8 cellular contexts compared by ENCODE assay signal in genomic region chr7:4642468-4643203, GRCh38. TPM values are rescaled to one million over a fixed set of nuclear protein-coding genes. Genes with fewer than 3 reads are reported as not detected.
DNase-seq lines count a peak whose midpoint lies in the region; ATAC-seq and TF ChIP-seq lines count a peak whose summit lies in the region.

No MANE protein-coding gene starts in this region.

- H2AFZ ChIP-seq in OCI-LY1 (ENCODE audit: low read length) (peak overlapping the region; percentile 91), osteoblast (ENCODE audit: low read length) (peak overlapping the region; percentile 87)

- H3K4me1 ChIP-seq in OCI-LY1 (ENCODE audit: insufficient read depth, low read length, severe bottlenecking) (peaks cover 10% of the 10 kb centered on the region), endocrine pancreas (ENCODE audit: control insufficient read depth, insufficient read depth, low read length) (no peaks in the 10 kb centered on the region), osteoblast (ENCODE audit: insufficient read depth, low read length) (peaks cover 5% of the 10 kb centered on the region)

- TF ChIP-seq CTCF in OCI-LY1 (IDR thresholded peaks at IDR 0.05; ENCODE audit: low read length) (no peak), osteoblast (IDR thresholded peaks at IDR 0.05; ENCODE audit: extremely low read depth, low read depth, low read length) (no peak)

- H3K36me3 ChIP-seq in OCI-LY1 (ENCODE audit: insufficient read depth, low read length): no peaks in the 10 kb centered on the region
- no peaks in the 10 kb centered on the region for H3K36me3 ChIP-seq in endocrine pancreas (ENCODE audit: control insufficient read depth, insufficient read depth, low read length)
- no peaks in the 10 kb centered on the region for H3K36me3 ChIP-seq in osteoblast (ENCODE audit: insufficient read depth, low read length)

- in situ Hi-C loops in G401 (cut with HindIII; ENCODE audit: low sequenced_read_pairs): no loop called here

- H3K9ac ChIP-seq in OCI-LY1 (ENCODE audit: low read length) (peak overlapping the region; percentile 94), endocrine pancreas (ENCODE audit: control insufficient read depth, insufficient read depth, low read length) (peak overlapping the region; percentile 30)

- no peaks in the 10 kb centered on the region for H3K9me3 ChIP-seq in OCI-LY1 (ENCODE audit: low read length)
- H3K9me3 ChIP-seq in endocrine pancreas (ENCODE audit: control insufficient read depth, low read length): no peaks in the 10 kb centered on the region
- no peaks in the 10 kb centered on the region for H3K9me3 ChIP-seq in osteoblast (ENCODE audit: low read depth, low read length)

- no peaks in the 10 kb centered on the region for H3F3A ChIP-seq in OCI-LY1 (ENCODE audit: insufficient read depth, low read length)

- ATAC-seq in GM18519 (IDR thresholded peaks at IDR 0.05; ENCODE audit: low FRiP score, unreplicated experiment): no peak
- no peak for ATAC-seq in GM18868 (IDR thresholded peaks at IDR 0.05; ENCODE audit: unreplicated experiment)
- ATAC-seq in GM21576 (IDR thresholded peaks at IDR 0.05; ENCODE audit: unreplicated experiment): no peak
- ATAC-seq in HG03442 (IDR thresholded peaks at IDR 0.05; ENCODE audit: unreplicated experiment): no peak

- H3K9me2 ChIP-seq in OCI-LY1 (ENCODE audit: low read depth, low read length): no peaks in the 10 kb centered on the region

- H3K27me3 ChIP-seq in OCI-LY1 (ENCODE audit: insufficient read depth, low read length): 0 out of 2 replicates have a peak, but pooled peaks cover 4% of the 10 kb centered on the region
- H3K27me3 ChIP-seq in endocrine pancreas (ENCODE audit: control insufficient read depth, insufficient read depth, low read length): no peaks in the 10 kb centered on the region
- no peaks in the 10 kb centered on the region for H3K27me3 ChIP-seq in osteoblast (ENCODE audit: insufficient read depth, low read length)

- H3K27ac ChIP-seq in OCI-LY1 (ENCODE audit: low read depth, low read length, poor library complexity, severe bottlenecking) (peak overlapping the region; percentile 72), osteoblast (ENCODE audit: low read depth, low read length) (peak overlapping the region; percentile 76)

- H4K20me1 ChIP-seq in OCI-LY1 (ENCODE audit: insufficient read depth, low read length): no peaks in the 10 kb centered on the region
- no peaks in the 10 kb centered on the region for H4K20me1 ChIP-seq in osteoblast (ENCODE audit: insufficient read depth, low read length)

- peak overlapping the region; percentile 92 for H3K4me3 ChIP-seq in OCI-LY1 (ENCODE audit: low read depth, low read length, poor library complexity, severe bottlenecking)
- H3K4me3 ChIP-seq in endocrine pancreas (ENCODE audit: control insufficient read depth, insufficient read depth, low read length): peak overlapping the region; percentile 17
- H3K4me3 ChIP-seq in osteoblast (ENCODE audit: insufficient read depth, low read length): peak overlapping the region; percentile 82

- peak; percentile 23 for DNase-seq in G401 (ENCODE audit: low spot score)
- peak; percentile 69 for DNase-seq in osteoblast (ENCODE audit: insufficient read length, low spot score, missing footprints)

- H3K79me2 ChIP-seq in OCI-LY1 (ENCODE audit: insufficient read depth, low read length) (no peaks in the 10 kb centered on the region), osteoblast (ENCODE audit: insufficient read depth, low read length) (no peaks in the 10 kb centered on the region)

- H3K4me2 ChIP-seq in OCI-LY1 (ENCODE audit: low read length) (peak overlapping the region; percentile 100), osteoblast (ENCODE audit: insufficient read depth, low read length) (peak overlapping the region; percentile 96)

RNA-seq across cellular contexts. Expression of gene FOXK1, which starts 39.5 kb away (rescaled TPM):
- total RNA-seq in G401 (2014; rRNA removed; shearing (Covaris generic)): 13.4 and 20.8 TPM in 2 replicates
- total RNA-seq in osteoblast: 26.2 and 31.8 TPM in 2 replicates

Comparison
In these comparisons a context has a peak if more than half of its experiments do, and no peak if none do; other contexts are left out.
1. H3K4me3 ChIP-seq: peak in every context shown above with its lines; median percentile 92 in OCI-LY1; 82 in osteoblast; 17 in endocrine pancreas.